8 cellular contexts compared by ENCODE assay signal in the genomic region with DNA sequence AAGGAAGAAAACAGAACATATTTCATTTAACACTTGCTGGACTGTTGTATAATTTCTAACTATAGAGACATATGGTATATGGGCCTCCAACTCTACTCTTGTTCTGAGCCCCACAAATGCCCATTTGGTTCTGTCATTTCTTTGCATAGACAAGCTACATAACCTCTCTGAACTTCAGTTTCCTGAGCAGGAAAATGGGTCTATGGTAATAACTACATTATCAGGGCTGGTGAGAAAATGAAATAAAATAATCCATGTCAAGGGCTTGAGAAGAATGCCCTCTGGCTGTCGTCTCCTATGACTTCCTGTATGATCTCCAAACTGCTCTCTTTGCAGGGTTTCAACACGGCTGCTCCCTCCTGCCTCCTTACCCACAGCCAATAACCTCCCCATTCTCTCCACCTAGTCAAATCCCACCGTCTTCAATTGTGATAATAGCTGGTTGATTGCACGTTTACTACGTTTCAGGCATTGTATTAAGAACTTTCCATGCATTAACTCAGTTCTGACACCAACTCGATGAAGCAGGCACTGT. TPM values are rescaled to one million over a fixed set of nuclear protein-coding genes. Genes with fewer than 3 reads are reported as not detected.
A peak's percentile ranks its signal among the peaks of the same experiment; 100 is the strongest.
DNase-seq lines count a peak whose midpoint lies in the region; ATAC-seq lines count a peak whose summit lies in the region.

No MANE protein-coding gene starts in this region.

- no peaks in the 10 kb centered on the region for H3K9me3 Mint-ChIP-seq in activated CD8-positive, alpha-beta T cell treated with anti-CD3 and anti-CD28 coated beads, Interleukin-2, amount 10 ng/mL, durations not matched to agents 7 days and 5 days (ENCODE audit: insufficient read depth)

- H3K27me3 Mint-ChIP-seq in activated CD8-positive, alpha-beta T cell treated with anti-CD3 and anti-CD28 coated beads, Interleukin-2, amount 10 ng/mL, durations not matched to agents 7 days and 5 days (ENCODE audit: low read depth) = no peaks in the 10 kb centered on the region

- no peaks in the 10 kb centered on the region for H3K27me3 ChIP-seq in iPS-20b (ENCODE audit: insufficient read depth, low read length)

- no peak for ATAC-seq in activated CD8-positive, alpha-beta T cell treated with anti-CD3 and anti-CD28 coated beads, Interleukin-2, amount 10 ng/mL, durations not matched to agents 7 days and 5 days

- H3K27ac ChIP-seq in iPS-20b (ENCODE audit: low read length) (peak overlapping the region; percentile 62), substantia nigra (ENCODE audit: low read depth, low read length, poor library complexity, severe bottlenecking) (peak overlapping the region; percentile 99)

- H3K4me1 Mint-ChIP-seq in activated CD8-positive, alpha-beta T cell treated with anti-CD3 and anti-CD28 coated beads, Interleukin-2, amount 10 ng/mL, durations not matched to agents 7 days and 5 days (ENCODE audit: low read depth) = peaks cover 13% of the 10 kb centered on the region

- H3K36me3 Mint-ChIP-seq in activated CD8-positive, alpha-beta T cell treated with anti-CD3 and anti-CD28 coated beads, Interleukin-2, amount 10 ng/mL, durations not matched to agents 7 days and 5 days (ENCODE audit: low read depth) = no peaks in the 10 kb centered on the region

- peak overlapping the region; percentile 75; the same call in 1 of the 2 replicates for H3K9ac ChIP-seq in iPS-20b (ENCODE audit: low read depth, low read length)

- peak overlapping the region; percentile 0 for H3K27ac Mint-ChIP-seq in activated CD8-positive, alpha-beta T cell treated with anti-CD3 and anti-CD28 coated beads, Interleukin-2, amount 10 ng/mL, durations not matched to agents 7 days and 5 days

- H3K36me3 ChIP-seq in iPS-20b (ENCODE audit: insufficient read depth, low read depth, low read length) = no peaks in the 10 kb centered on the region

- H3K9me3 ChIP-seq in iPS-20b (ENCODE audit: insufficient read depth, low read depth, low read length) = no peaks in the 10 kb centered on the region

- peak overlapping the region; percentile 72 for H3K4me3 ChIP-seq in iPS-20b (ENCODE audit: low read length)

- H3K4me3 Mint-ChIP-seq in activated CD8-positive, alpha-beta T cell treated with anti-CD3 and anti-CD28 coated beads, Interleukin-2, amount 10 ng/mL, durations not matched to agents 7 days and 5 days = no peak overlapping the region

- CTCF ChIA-PET in activated CD8-positive, alpha-beta T cell treated with anti-CD3 and anti-CD28 coated beads, Interleukin-2, amount 10 ng/mL, durations not matched to agents 7 days and 5 days (lab: Charles Lee) = interaction anchor here (0.7 to 2.3 kb wide), 3 partner anchors 10 to 43 kb away, joined by 3 to 10 read pairs (median 7); no protein-coding TSS in a partner anchor

- peak; percentile 64 for DNase-seq in NCI-H2227 treated with DMSO at 0.1 percent for 48 hours (lab: John Stamatoyannopoulos, UW)
- no peak for DNase-seq in NCI-H2227 (lab: John Stamatoyannopoulos, UW; ENCODE audit: unreplicated experiment)
- DNase-seq in activated CD8-positive, alpha-beta T cell treated with anti-CD3 and anti-CD28 coated beads, Interleukin-2, amount 10 ng/mL, durations not matched to agents 7 days and 5 days = no peak
- peak in 2 of 49 donors; percentile 48 to 77 for DNase-seq in substantia nigra (lab: John Stamatoyannopoulos, UW)
- DNase-seq in DMS114 treated with DMSO at 0.1 percent for 48 hours (lab: John Stamatoyannopoulos, UW; ENCODE audit: unreplicated experiment) = no peak
- DNase-seq in activated T-cell treated with anti-CD3 and anti-CD28 coated beads, Interleukin-2, amount 50 U/mL, for 48 hours = no peak
- no peak for DNase-seq in foreskin melanocyte

- POLR2A ChIA-PET in activated CD8-positive, alpha-beta T cell treated with anti-CD3 and anti-CD28 coated beads, Interleukin-2, amount 10 ng/mL, durations not matched to agents 7 days and 5 days (lab: Charles Lee) = interaction anchor here (0.8 to 2.9 kb wide), 2 partner anchors 9 to 11 kb away, joined by 3 to 14 read pairs; a partner anchor contains a TSS

- H3K4me1 ChIP-seq in iPS-20b (ENCODE audit: insufficient read depth, low read length) = peaks cover 12% of the 10 kb centered on the region; the same call in 1 of the 2 replicates

RNA-seq across cellular contexts. Expression of a gene that starts 12.0 kb away (rescaled TPM):
- 10 to 100 TPM; 28.4 to 29.0 TPM for total RNA-seq in activated CD8-positive, alpha-beta T cell treated with anti-CD3 and anti-CD28 coated beads, Interleukin-2, amount 10 ng/mL, durations not matched to agents 7 days and 5 days

RNA-seq across cellular contexts. Expression of a gene that starts 16.0 kb away (rescaled TPM):
- 1 to 10 TPM; 5.5 to 5.8 TPM for total RNA-seq in activated CD8-positive, alpha-beta T cell treated with anti-CD3 and anti-CD28 coated beads, Interleukin-2, amount 10 ng/mL, durations not matched to agents 7 days and 5 days

RNA-seq across cellular contexts. Expression of a gene that starts 18.8 kb away (rescaled TPM):
- 1 to 10 TPM; 6.8 to 8.5 TPM for total RNA-seq in activated CD8-positive, alpha-beta T cell treated with anti-CD3 and anti-CD28 coated beads, Interleukin-2, amount 10 ng/mL, durations not matched to agents 7 days and 5 days

RNA-seq across cellular contexts. Expression of a gene that starts 37.5 kb away (rescaled TPM):
- 1 to 10 TPM; 1.4 to 2.4 TPM for total RNA-seq in activated CD8-positive, alpha-beta T cell treated with anti-CD3 and anti-CD28 coated beads, Interleukin-2, amount 10 ng/mL, durations not matched to agents 7 days and 5 days

RNA-seq across cellular contexts. Expression of a gene that starts 51.8 kb away (rescaled TPM):
- total RNA-seq in activated CD8-positive, alpha-beta T cell treated with anti-CD3 and anti-CD28 coated beads, Interleukin-2, amount 10 ng/mL, durations not matched to agents 7 days and 5 days = not detected
